Comparison of ENCODE assay signal across 8 cellular contexts in genomic region chr4:76781698-76782595, GRCh38.
A peak's percentile ranks its signal among the peaks of the same experiment; 100 is the strongest.
DNase-seq lines count a peak whose midpoint lies in the region; ATAC-seq and TF ChIP-seq lines count a peak whose summit lies in the region.

No MANE protein-coding gene starts in this region.

- no peak for TF ChIP-seq CTCF in 22Rv1 (IDR thresholded peaks at IDR 0.05)
- no peak for TF ChIP-seq CTCF in NB4 (IDR thresholded peaks at IDR 0.05; ENCODE audit: low read depth, low read length)
- TF ChIP-seq CTCF in omental fat pad (IDR thresholded peaks at IDR 0.05), result no peak

- peak overlapping the region; percentile 32; the same call in 1 of the 2 replicates for H3K27ac ChIP-seq in 22Rv1

- H3K4me3 Mint-ChIP-seq in natural killer cell treated with Interleukin-12 subunit alpha and Interleukin-12 subunit beta and Interleukin-15 and Interleukin-18, amount 100 ng/mL, for 72 hours, result no peak overlapping the region
- H3K4me3 Mint-ChIP-seq in activated naive CD4-positive, alpha-beta T cell treated with anti-CD3 and anti-CD28 coated beads, Interleukin-2, amount 10 ng/mL, durations not matched to agents 7 days and 5 days, result no peak overlapping the region

- CTCF ChIA-PET in activated naive CD4-positive, alpha-beta T cell treated with anti-CD3 and anti-CD28 coated beads, Interleukin-2, amount 10 ng/mL, durations not matched to agents 7 days and 5 days (lab: Charles Lee), result interaction anchor here (1.1 kb wide), 1 partner anchor 14 kb away, joined by 3 read pairs; no protein-coding TSS in a partner anchor

- no peak for TF ChIP-seq POLR2A in NB4 (IDR thresholded peaks at IDR 0.05; ENCODE audit: extremely low read depth, insufficient read length)

- ATAC-seq in GM19025 (IDR thresholded peaks at IDR 0.05; ENCODE audit: low read depth, unreplicated experiment) (peak; percentile 57), esophagus mucosa (peak; percentile 95), omental fat pad (ENCODE audit: low FRiP score) (no peak)
- no peak for ATAC-seq in natural killer cell treated with Interleukin-12 subunit alpha and Interleukin-12 subunit beta and Interleukin-15 and Interleukin-18, amount 100 ng/mL, for 72 hours

- H3K4me1 Mint-ChIP-seq in natural killer cell treated with Interleukin-12 subunit alpha and Interleukin-12 subunit beta and Interleukin-15 and Interleukin-18, amount 100 ng/mL, for 72 hours (ENCODE audit: low read depth in 2 of 2), result no peaks in the 10 kb centered on the region
- H3K4me1 Mint-ChIP-seq in activated naive CD4-positive, alpha-beta T cell treated with anti-CD3 and anti-CD28 coated beads, Interleukin-2, amount 10 ng/mL, durations not matched to agents 7 days and 5 days, result peaks cover 4% of the 10 kb centered on the region

- no peaks in the 10 kb centered on the region for H3K36me3 Mint-ChIP-seq in natural killer cell treated with Interleukin-12 subunit alpha and Interleukin-12 subunit beta and Interleukin-15 and Interleukin-18, amount 100 ng/mL, for 72 hours
- no peaks in the 10 kb centered on the region for H3K36me3 Mint-ChIP-seq in activated naive CD4-positive, alpha-beta T cell treated with anti-CD3 and anti-CD28 coated beads, Interleukin-2, amount 10 ng/mL, durations not matched to agents 7 days and 5 days

- peaks cover 3 to 7% of the 10 kb centered on the region in 2 donors for H3K27me3 Mint-ChIP-seq in natural killer cell treated with Interleukin-12 subunit alpha and Interleukin-12 subunit beta and Interleukin-15 and Interleukin-18, amount 100 ng/mL, for 72 hours
- peaks cover 9% of the 10 kb centered on the region for H3K27me3 Mint-ChIP-seq in activated naive CD4-positive, alpha-beta T cell treated with anti-CD3 and anti-CD28 coated beads, Interleukin-2, amount 10 ng/mL, durations not matched to agents 7 days and 5 days

- H3K27ac Mint-ChIP-seq in natural killer cell treated with Interleukin-12 subunit alpha and Interleukin-12 subunit beta and Interleukin-15 and Interleukin-18, amount 100 ng/mL, for 72 hours, result no peak overlapping the region
- no peak overlapping the region for H3K27ac Mint-ChIP-seq in activated naive CD4-positive, alpha-beta T cell treated with anti-CD3 and anti-CD28 coated beads, Interleukin-2, amount 10 ng/mL, durations not matched to agents 7 days and 5 days

- DNase-seq in NB4 (ENCODE audit: low read depth) (peak; percentile 9), omental fat pad (ENCODE audit: low spot score) (no peak), Kasumi-1 (lab: John Stamatoyannopoulos, UW) (no peak)
- no peak for DNase-seq in natural killer cell treated with Interleukin-12 subunit alpha and Interleukin-12 subunit beta and Interleukin-15 and Interleukin-18, amount 100 ng/mL, for 72 hours (ENCODE audit: low spot score)
- no peak for DNase-seq in activated naive CD4-positive, alpha-beta T cell treated with anti-CD3 and anti-CD28 coated beads, Interleukin-2, amount 10 ng/mL, durations not matched to agents 7 days and 5 days

- no peaks in the 10 kb centered on the region for H3K9me3 Mint-ChIP-seq in natural killer cell treated with Interleukin-12 subunit alpha and Interleukin-12 subunit beta and Interleukin-15 and Interleukin-18, amount 100 ng/mL, for 72 hours
- H3K9me3 Mint-ChIP-seq in activated naive CD4-positive, alpha-beta T cell treated with anti-CD3 and anti-CD28 coated beads, Interleukin-2, amount 10 ng/mL, durations not matched to agents 7 days and 5 days, result no peaks in the 10 kb centered on the region

- no peak overlapping the region for H3K4me3 ChIP-seq in NB4 (ENCODE audit: low read depth, low read length)

Comparison
In these comparisons a context has a peak if more than half of its experiments do, and no peak if none do; other contexts are left out.
1. ATAC-seq: peak in GM19025 (single experiment) and esophagus mucosa (single experiment); none in natural killer cell treated with Interleukin-12 subunit alpha and Interleukin-12 subunit beta and Interleukin-15 and Interleukin-18, amount 100 ng/mL, for 72 hours (0 of 2) and omental fat pad (single experiment).